9 cellular contexts compared by ENCODE assay signal in genomic region chr20:17226410-17227198, GRCh38. TPM values are rescaled to one million over a fixed set of nuclear protein-coding genes. Genes with fewer than 3 reads are reported as not detected.
DNase-seq lines count a peak whose midpoint lies in the region; ATAC-seq lines count a peak whose summit lies in the region.
"Had no signal": no experiment of that assay in that cellular context is flagged by ENCODE, and none has a peak within 500 bp of the region (broad histone marks: within the 10 kb centered on the region; RNA-seq: fewer than 3 reads in every experiment).

PCSK2 (plus strand) TSS chr20:17227040; CDS start chr20:17227306, 266 bp downstream.

- H3K27me3 ChIP-seq in NT2/D1 (ENCODE audit: insufficient read depth, insufficient read length) (peaks cover 44% of the 10 kb centered on the region), muscle layer of colon (ENCODE audit: control insufficient read depth in 1 of 2, insufficient read depth in 2 of 2, low read length in 2 of 2) (peaks cover 16 to 30% of the 10 kb centered on the region in 2 donors)
- H3K27me3 ChIP-seq: Peyer's patch had no signal

- no peak within 1 kb of the TSS for H3K27ac Mint-ChIP-seq in activated CD8-positive, alpha-beta memory T cell treated with anti-CD3 and anti-CD28 coated beads, Interleukin-2, amount 10 ng/mL, durations not matched to agents 7 days and 5 days

- H3K4me3 ChIP-seq in NT2/D1 (ENCODE audit: insufficient read length, low read depth) (peak within 1 kb of the TSS; percentile 55), muscle layer of colon (ENCODE audit: low read depth in 1 of 2, low read length in 2 of 2) (peak within 1 kb of the TSS; percentile 29 to 58)

- H3K9me3 ChIP-seq in NT2/D1 (ENCODE audit: insufficient read depth, low read length) (no peaks in the 10 kb centered on the region), muscle layer of colon (ENCODE audit: low read length) (no peaks in the 10 kb centered on the region)
- H3K9me3 ChIP-seq: Peyer's patch had no signal

- no peak within 1 kb of the TSS for H3K4me3 Mint-ChIP-seq in activated CD8-positive, alpha-beta memory T cell treated with anti-CD3 and anti-CD28 coated beads, Interleukin-2, amount 10 ng/mL, durations not matched to agents 7 days and 5 days

- H3K27me3 Mint-ChIP-seq in activated CD8-positive, alpha-beta memory T cell treated with anti-CD3 and anti-CD28 coated beads, Interleukin-2, amount 10 ng/mL, durations not matched to agents 7 days and 5 days: peaks cover 49% of the 10 kb centered on the region

- no peaks in the 10 kb centered on the region for H3K4me1 Mint-ChIP-seq in activated CD8-positive, alpha-beta memory T cell treated with anti-CD3 and anti-CD28 coated beads, Interleukin-2, amount 10 ng/mL, durations not matched to agents 7 days and 5 days

- H3K9me3 Mint-ChIP-seq in activated CD8-positive, alpha-beta memory T cell treated with anti-CD3 and anti-CD28 coated beads, Interleukin-2, amount 10 ng/mL, durations not matched to agents 7 days and 5 days (ENCODE audit: low read depth): peaks cover 2% of the 10 kb centered on the region

- peak; percentile 72 for DNase-seq in NT2/D1 (ENCODE audit: low read depth, low spot score)
- peak; percentile 5 for DNase-seq in fibroblast of gingiva (ENCODE audit: low read depth)
- DNase-seq in activated CD8-positive, alpha-beta memory T cell treated with anti-CD3 and anti-CD28 coated beads, Interleukin-2, amount 10 ng/mL, durations not matched to agents 7 days and 5 days: no peak
- no peak for DNase-seq in activated naive CD4-positive, alpha-beta T cell treated with Interleukin-2 at 50 U/mL for 16 hours
- DNase-seq in NK-92 treated with Interleukin-12 subunit alpha and Interleukin-12 subunit beta, amount 100 ng/mL, for 24 hours (lab: John Stamatoyannopoulos, UW): no peak

- H3K4me1 ChIP-seq in NT2/D1 (ENCODE audit: insufficient read depth, insufficient read length) (peaks cover 3% of the 10 kb centered on the region), muscle layer of colon (ENCODE audit: insufficient read depth, low read length) (peaks cover 18% of the 10 kb centered on the region)

- no peak within 1 kb of the TSS for H3K27ac ChIP-seq in muscle layer of colon (ENCODE audit: low read depth, low read length)
- H3K27ac ChIP-seq: Peyer's patch had no signal

- peaks cover 1% of the 10 kb centered on the region for H3K36me3 Mint-ChIP-seq in activated CD8-positive, alpha-beta memory T cell treated with anti-CD3 and anti-CD28 coated beads, Interleukin-2, amount 10 ng/mL, durations not matched to agents 7 days and 5 days

- H3K9ac ChIP-seq in NT2/D1 (ENCODE audit: insufficient read length, low read depth) (peak within 1 kb of the TSS; percentile 68), muscle layer of colon (ENCODE audit: low read length) (no peak within 1 kb of the TSS)

- H3K36me3 ChIP-seq in NT2/D1 (ENCODE audit: insufficient read depth, insufficient read length, low read length): no peaks in the 10 kb centered on the region
- H3K36me3 ChIP-seq in muscle layer of colon (ENCODE audit: insufficient read depth, low read length): no peaks in the 10 kb centered on the region
- H3K36me3 ChIP-seq: Peyer's patch had no signal

- ATAC-seq in HG03354 (IDR thresholded peaks at IDR 0.05; ENCODE audit: poor library complexity, severe bottlenecking, unreplicated experiment) (peak; percentile 41), GM21723 (IDR thresholded peaks at IDR 0.05; ENCODE audit: unreplicated experiment) (no peak)
- ATAC-seq in activated CD8-positive, alpha-beta memory T cell treated with anti-CD3 and anti-CD28 coated beads, Interleukin-2, amount 10 ng/mL, durations not matched to agents 7 days and 5 days: no peak

- CTCF ChIA-PET in activated CD8-positive, alpha-beta memory T cell treated with anti-CD3 and anti-CD28 coated beads, Interleukin-2, amount 10 ng/mL, durations not matched to agents 7 days and 5 days (lab: Charles Lee): no interaction called here

RNA-seq across cellular contexts. Expression of gene PCSK2, which starts in this region (rescaled TPM):
- not detected for total RNA-seq in activated CD8-positive, alpha-beta memory T cell treated with anti-CD3 and anti-CD28 coated beads, Interleukin-2, amount 10 ng/mL, durations not matched to agents 7 days and 5 days

Comparison
In these comparisons a context has a peak if more than half of its experiments do, and no peak if none do; other contexts are left out.
1. DNase-seq: peak in NT2/D1 (single experiment) and fibroblast of gingiva (single experiment); none in activated CD8-positive, alpha-beta memory T cell treated with anti-CD3 and anti-CD28 coated beads, Interleukin-2, amount 10 ng/mL, durations not matched to agents 7 days and 5 days (single experiment), activated naive CD4-positive, alpha-beta T cell treated with Interleukin-2 at 50 U/mL for 16 hours (single experiment) and NK-92 treated with Interleukin-12 subunit alpha and Interleukin-12 subunit beta, amount 100 ng/mL, for 24 hours (single experiment).